Comparison of ENCODE assay signal across 23 cellular contexts in genomic region chr7:150854066-150855000, GRCh38. TPM values are rescaled to one million over a fixed set of nuclear protein-coding genes. Genes with fewer than 3 reads are reported as not detected.
"Had no signal": no experiment of that assay in that cellular context is flagged by ENCODE, and none has a peak within 500 bp of the region (broad histone marks: within the 10 kb centered on the region; RNA-seq: fewer than 3 reads in every experiment).

No MANE protein-coding gene starts in this region.

- H3K9me3 ChIP-seq: lower lobe of right lung, prostate gland, right lobe of liver had no signal

- H3K9ac ChIP-seq: neural progenitor cell had no signal

- DNase-seq: activated CD4-positive, CD25-positive, alpha-beta regulatory T cell treated with anti-CD3 and anti-CD28 coated beads, Interleukin-2, amount 50 U/mL, for 72 hours; activated naive CD4-positive, alpha-beta T cell treated with Interleukin-2 at 50 U/mL for 16 hours; activated naive CD8-positive, alpha-beta T cell treated with anti-CD3 and anti-CD28 coated beads, Interleukin-2, amount 10 ng/mL, durations not matched to agents 7 days and 5 days; activated T-cell treated with anti-CD3 and anti-CD28 coated beads, Interleukin-2, amount 50 U/mL, for 24 hours; amygdala; erythroblast; lower lobe of right lung; right lobe of liver; stimulated activated CD4-positive, alpha-beta T cell treated with anti-CD3 and anti-CD28 coated beads, Interleukin-4, amount 100 ng/mL, for 4 hours; stimulated activated naive B cell treated with anti-CD40 and anti-IgM and Interleukin-4, amounts not matched to agents 10 μg/mL and 1 μg/mL and 100 μg/mL, for 72 hours; SW 1271; T-helper 2 cell had no signal

- H3K4me1 ChIP-seq: lower lobe of right lung, prostate gland, right lobe of liver had no signal

- ATAC-seq: left colon; lower lobe of right lung; right lobe of liver; stimulated activated naive B cell treated with anti-CD40 and anti-IgM and Interleukin-4, amounts not matched to agents 10 μg/mL and 1 μg/mL and 100 μg/mL, for 72 hours had no signal

- H3K9me3 Mint-ChIP-seq: activated naive CD8-positive, alpha-beta T cell treated with anti-CD3 and anti-CD28 coated beads, Interleukin-2, amount 10 ng/mL, durations not matched to agents 7 days and 5 days; activated T-cell treated with anti-CD3 and anti-CD28 coated beads, Interleukin-2, amount 50 U/mL, for 24 hours; activated T-helper 2 cell treated with anti-CD3 and anti-CD28 coated beads, Interferon-gamma antibody, Interleukin-2, Interleukin-4, amounts not matched to agents 10 μg/mL and 5 μg/mL and 100 μg/mL, durations not matched to agents 14 hours and 24 hours and 36 hours; mesothelial cell of epicardium; neural progenitor cell; stimulated activated naive B cell treated with anti-CD40 and anti-IgM and Interleukin-4, amounts not matched to agents 10 μg/mL and 1 μg/mL and 100 μg/mL, for 72 hours had no signal

- H3K36me3 ChIP-seq: cardiac muscle cell, lower lobe of right lung, neural progenitor cell, prostate gland, right lobe of liver had no signal

- H3K4me3 Mint-ChIP-seq: activated naive CD8-positive, alpha-beta T cell treated with anti-CD3 and anti-CD28 coated beads, Interleukin-2, amount 10 ng/mL, durations not matched to agents 7 days and 5 days; activated T-cell treated with anti-CD3 and anti-CD28 coated beads, Interleukin-2, amount 50 U/mL, for 24 hours; mesothelial cell of epicardium; neural progenitor cell; stimulated activated naive B cell treated with anti-CD40 and anti-IgM and Interleukin-4, amounts not matched to agents 10 μg/mL and 1 μg/mL and 100 μg/mL, for 72 hours had no signal

- H3K27ac Mint-ChIP-seq: activated naive CD8-positive, alpha-beta T cell treated with anti-CD3 and anti-CD28 coated beads, Interleukin-2, amount 10 ng/mL, durations not matched to agents 7 days and 5 days; activated T-cell treated with anti-CD3 and anti-CD28 coated beads, Interleukin-2, amount 50 U/mL, for 24 hours; activated T-helper 2 cell treated with anti-CD3 and anti-CD28 coated beads, Interferon-gamma antibody, Interleukin-2, Interleukin-4, amounts not matched to agents 10 μg/mL and 5 μg/mL and 100 μg/mL, durations not matched to agents 14 hours and 24 hours and 36 hours; mesothelial cell of epicardium; neural progenitor cell; stimulated activated naive B cell treated with anti-CD40 and anti-IgM and Interleukin-4, amounts not matched to agents 10 μg/mL and 1 μg/mL and 100 μg/mL, for 72 hours had no signal

- H3K27me3 ChIP-seq: neural progenitor cell, right lobe of liver had no signal

- H3K27ac ChIP-seq: cardiac muscle cell, lower lobe of right lung, neural progenitor cell, prostate gland, right lobe of liver, VCaP had no signal

- H3K4me3 ChIP-seq: cardiac muscle cell, lower lobe of right lung, neural progenitor cell, prostate gland, right lobe of liver had no signal

- H3K4me1 Mint-ChIP-seq: neural progenitor cell; stimulated activated naive B cell treated with anti-CD40 and anti-IgM and Interleukin-4, amounts not matched to agents 10 μg/mL and 1 μg/mL and 100 μg/mL, for 72 hours had no signal

- H3K36me3 Mint-ChIP-seq: activated naive CD8-positive, alpha-beta T cell treated with anti-CD3 and anti-CD28 coated beads, Interleukin-2, amount 10 ng/mL, durations not matched to agents 7 days and 5 days; mesothelial cell of epicardium; neural progenitor cell; stimulated activated naive B cell treated with anti-CD40 and anti-IgM and Interleukin-4, amounts not matched to agents 10 μg/mL and 1 μg/mL and 100 μg/mL, for 72 hours had no signal

RNA-seq across cellular contexts. Expression of gene AOC1, which starts 2.0 kb away (rescaled TPM):
- total RNA-seq: activated naive CD8-positive, alpha-beta T cell treated with anti-CD3 and anti-CD28 coated beads, Interleukin-2, amount 10 ng/mL, durations not matched to agents 7 days and 5 days; dermis microvascular lymphatic vessel endothelial cell; mesothelial cell of epicardium; osteoblast had no signal
- polyA plus RNA-seq: cardiac muscle cell, urinary bladder had no signal

RNA-seq across cellular contexts. Expression of gene TMEM176A, which starts 53.8 kb away (rescaled TPM):
- total RNA-seq: activated T-helper 2 cell treated with anti-CD3 and anti-CD28 coated beads, Interferon-gamma antibody, Interleukin-2, Interleukin-4, amounts not matched to agents 10 μg/mL and 5 μg/mL and 100 μg/mL, durations not matched to agents 14 hours and 24 hours and 36 hours; dermis microvascular lymphatic vessel endothelial cell; myocyte; osteoblast had no signal

RNA-seq across cellular contexts. Expression of gene TMEM176B, which starts 54.2 kb away (rescaled TPM):
- total RNA-seq: dermis microvascular lymphatic vessel endothelial cell, myocyte had no signal
